In the genomic region with DNA sequence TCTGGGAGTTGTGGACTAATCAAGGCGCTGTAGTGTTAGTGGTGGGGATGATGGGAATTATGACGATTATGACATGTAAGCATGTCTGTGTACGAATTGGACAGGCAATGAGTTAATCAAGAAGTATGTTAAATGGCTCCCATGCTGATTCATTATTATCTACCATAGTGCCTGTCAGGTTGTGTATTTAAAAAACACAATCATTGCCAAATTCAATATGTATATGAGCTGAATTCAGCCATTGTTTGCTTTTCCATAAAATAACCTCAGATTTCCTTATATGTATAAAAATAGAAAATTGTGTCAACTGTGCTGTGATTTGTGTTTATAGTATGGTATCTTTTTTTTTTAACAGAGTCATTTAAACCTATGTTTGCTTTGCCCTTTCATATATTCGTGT, we compare ENCODE assay signal across 16 cellular contexts. TPM values are rescaled to one million over a fixed set of nuclear protein-coding genes. Genes with fewer than 3 reads are reported as not detected.
A peak's percentile ranks its signal among the peaks of the same experiment; 100 is the strongest.
DNase-seq lines count a peak whose midpoint lies in the region; ATAC-seq, FAIRE-seq and TF ChIP-seq lines count a peak whose summit lies in the region.
"Had no signal": no experiment of that assay in that cellular context is flagged by ENCODE, and none has a peak within 500 bp of the region (broad histone marks: within the 10 kb centered on the region; RNA-seq: fewer than 3 reads in every experiment).

No MANE protein-coding gene starts in this region.

- H3K27ac ChIP-seq in pancreas: no peak overlapping the region
- H3K27ac ChIP-seq: 22Rv1, HL-60 had no signal

- H3K27me3 ChIP-seq in bronchial epithelial cell (ENCODE audit: control insufficient read depth, insufficient read depth, low read length): no peaks in the 10 kb centered on the region
- H3K27me3 ChIP-seq in pancreas: no peaks in the 10 kb centered on the region

- H3K4me3 ChIP-seq in bronchial epithelial cell (ENCODE audit: low read depth, low read length) (no peak overlapping the region), pancreas (no peak overlapping the region)

- ATAC-seq in pancreas (no peak), GM21526 (IDR thresholded peaks at IDR 0.05; ENCODE audit: low FRiP score, unreplicated experiment) (no peak)
- ATAC-seq: CD8-positive, alpha-beta T cell; HCT116 had no signal

- H3K9me3 ChIP-seq in pancreas: no peaks in the 10 kb centered on the region
- H3K9me3 ChIP-seq: Caco-2 had no signal

- peaks cover 23% of the 10 kb centered on the region for H3K4me1 Mint-ChIP-seq in nephron progenitor cell

- peak overlapping the region; percentile 21 for H3K27ac Mint-ChIP-seq in nephron progenitor cell
- H3K27ac Mint-ChIP-seq: CD14-positive monocyte; CD8-positive, alpha-beta T cell had no signal

- H3K9me3 Mint-ChIP-seq in nephron progenitor cell: peaks cover 18% of the 10 kb centered on the region

- H3K36me3 Mint-ChIP-seq in nephron progenitor cell (ENCODE audit: low read depth): peaks cover 45% of the 10 kb centered on the region

- H3K36me3 ChIP-seq in bronchial epithelial cell (ENCODE audit: control insufficient read depth, insufficient read depth, low read length) (no peaks in the 10 kb centered on the region), pancreas (no peaks in the 10 kb centered on the region)

- no peaks in the 10 kb centered on the region for H3K27me3 Mint-ChIP-seq in nephron progenitor cell (ENCODE audit: low read depth, poor library complexity)

- H3K4me3 Mint-ChIP-seq in nephron progenitor cell: no peak overlapping the region
- H3K4me3 Mint-ChIP-seq: CD14-positive monocyte; CD8-positive, alpha-beta T cell had no signal

- WGBS in pancreas, 2 donors: 57 to 59% methylated on average over 4 of the region's 4 CpGs

- H3K4me1 ChIP-seq in pancreas: peaks cover 0 to 7% (median 0%) of the 10 kb centered on the region in 3 donors

- DNase-seq in NCI-H748 (lab: John Stamatoyannopoulos, UW; ENCODE audit: unreplicated experiment) (peak; percentile 38), NCI-H748 treated with DMSO at 0.1 percent for 48 hours (lab: John Stamatoyannopoulos, UW) (no peak), NCI-H2081 treated with DMSO at 0.1 percent for 48 hours (lab: John Stamatoyannopoulos, UW) (peak; percentile 94), bronchial epithelial cell (ENCODE audit: low read depth) (peak; percentile 8), nephron progenitor cell (no peak), pancreas (no peak), NOMO-1 (lab: John Stamatoyannopoulos, UW; ENCODE audit: unreplicated experiment in 2 of 2) (no peak)
- DNase-seq: Caco-2; CD8-positive, alpha-beta T cell; DND-41; GF-D8 had no signal

- intact Hi-C loops in pancreas (cut with DNase I): no loop called here

- FAIRE-seq in bronchial epithelial cell (lab: Jason Lieb, UNC) (no peak), pancreas (lab: Jason Lieb, UNC) (no peak)

- no peak for TF ChIP-seq CTCF in bronchial epithelial cell (IDR thresholded peaks at IDR 0.05; ENCODE audit: insufficient read depth, low read length, severe bottlenecking)
- TF ChIP-seq CTCF in nephron progenitor cell (IDR thresholded peaks at IDR 0.05): no peak
- TF ChIP-seq CTCF in pancreas (IDR thresholded peaks at IDR 0.05): no peak

RNA-seq across cellular contexts. Expression of a gene that starts 37.1 kb away (rescaled TPM):
- total RNA-seq in bronchial epithelial cell (23.9 and 27.1 TPM in 2 replicates), pancreas (10 to 100 TPM; 20.4 to 32.1 (median 24.1) TPM)
- 10 to 100 TPM; 14.2 to 30.6 TPM for polyA plus RNA-seq in pancreas

Comparison
In these comparisons a context has a peak if more than half of its experiments do, and no peak if none do; other contexts are left out.
1. DNase-seq: peak in NCI-H748 (single experiment), NCI-H2081 treated with DMSO at 0.1 percent for 48 hours (single experiment) and bronchial epithelial cell (single experiment); none in NCI-H748 treated with DMSO at 0.1 percent for 48 hours (single experiment), nephron progenitor cell (single experiment), pancreas (0 of 6) and NOMO-1 (0 of 2).